8 cellular contexts compared by ENCODE assay signal in the genomic region with DNA sequence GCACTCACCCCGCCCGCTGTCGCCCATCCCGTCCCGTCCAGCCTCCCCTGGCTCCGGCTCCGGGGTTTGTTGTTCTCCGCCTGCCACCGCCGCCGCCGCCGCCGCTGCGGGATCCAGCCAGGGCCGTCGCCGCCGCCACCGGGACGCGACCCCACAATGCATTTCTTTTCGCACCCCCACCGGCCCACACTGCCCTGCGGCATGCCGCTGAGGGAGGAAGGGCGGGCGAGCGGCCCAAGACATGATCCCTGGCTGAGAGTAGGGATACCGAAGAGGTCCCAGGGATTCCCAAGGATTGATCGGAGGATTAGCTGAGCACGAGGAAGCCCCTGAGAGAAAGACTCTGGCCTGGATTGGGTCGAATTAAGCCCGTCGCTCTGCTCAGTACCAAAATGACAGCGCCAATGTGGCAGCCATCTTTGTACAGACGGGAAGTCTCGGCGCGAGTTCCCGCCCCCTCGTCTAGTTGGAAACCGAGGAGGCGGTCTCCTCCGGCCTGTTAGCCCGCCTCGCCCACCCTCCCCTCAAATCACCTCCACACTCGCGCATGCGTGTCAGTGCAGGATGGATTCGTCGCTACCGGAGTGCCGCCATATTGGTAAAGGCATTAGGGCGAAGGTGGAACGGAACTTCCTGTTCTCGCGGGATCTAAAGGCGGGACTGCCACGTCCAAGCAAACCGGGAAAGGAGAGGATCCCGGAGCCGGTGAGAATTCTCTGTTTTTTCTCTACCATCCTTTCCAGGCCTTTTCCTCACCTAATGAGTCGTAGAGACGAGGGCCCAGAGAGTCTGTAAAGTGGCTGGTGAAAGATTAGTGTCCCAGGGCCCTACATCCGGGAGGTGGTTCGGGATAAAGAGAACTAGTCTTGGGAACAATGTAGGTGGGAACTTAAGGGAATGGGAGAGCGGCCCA. TPM values are rescaled to one million over a fixed set of nuclear protein-coding genes. Genes with fewer than 3 reads are reported as not detected.
DNase-seq lines count a peak whose midpoint lies in the region; ATAC-seq, FAIRE-seq and TF ChIP-seq lines count a peak whose summit lies in the region.

TSS of gene RXRB (minus strand) at position 432 of the 913 bp plus-strand sequence. CDS start at position 243, 189 bp downstream.
TSS of gene SLC39A7 (plus strand) at position 634 of the 913 bp plus-strand sequence. CDS start 379 bp downstream, outside the sequence.

- no peak for TF ChIP-seq CTCF in CD4-positive, alpha-beta T cell (IDR thresholded peaks at IDR 0.05)
- TF ChIP-seq CTCF in lung (IDR thresholded peaks at IDR 0.05; ENCODE audit: control extremely low read depth, extremely low read depth), result no peak

- H3K27ac ChIP-seq in CD4-positive, alpha-beta T cell (ENCODE audit: low read depth, low read length), result peak within 1 kb of the TSS; percentile 97
- H3K27ac ChIP-seq in lung (ENCODE audit: low read depth in 1 of 2, low read length in 1 of 2), result peak within 1 kb of the TSS; percentile 94 to 95

- H3K27me3 Mint-ChIP-seq in CD4-positive, alpha-beta T cell, result no peaks in the 10 kb centered on the region

- peaks cover 0 to 32% of the 10 kb centered on the region in 2 donors for H3K36me3 ChIP-seq in lung (ENCODE audit: control insufficient read depth in 2 of 2, insufficient read depth in 2 of 2, low read length in 2 of 2)

- peak; percentile 78 for ATAC-seq in CD4-positive, alpha-beta T cell (ENCODE audit: poor library complexity)
- ATAC-seq in GM19467 (IDR thresholded peaks at IDR 0.05; ENCODE audit: unreplicated experiment), result peak; percentile 45
- ATAC-seq in lung (ENCODE audit: insufficient read depth, low FRiP score), result peak; percentile 86

- no peaks in the 10 kb centered on the region for H3K9me3 Mint-ChIP-seq in CD4-positive, alpha-beta T cell

- peaks cover 11 to 26% of the 10 kb centered on the region in 2 donors for H3K4me1 ChIP-seq in lung (ENCODE audit: control insufficient read depth in 2 of 2, insufficient read depth in 2 of 2, low read length in 2 of 2)

- peak; percentile 97 to 100 (median 98) for DNase-seq in CD4-positive, alpha-beta T cell
- DNase-seq in HTR-8/SVneo (ENCODE audit: insufficient read length, low spot score) (peak; percentile 99), NOMO-1 treated with DMSO at 0.1 percent for 48 hours (lab: John Stamatoyannopoulos, UW; ENCODE audit: unreplicated experiment) (peak; percentile 93), lung (ENCODE audit: low spot score) (peak; percentile 99)
- DNase-seq in effector CD8-positive, alpha-beta T cell (lab: John Stamatoyannopoulos, UW), result peak; percentile 99
- peak; percentile 98 to 99 (median 99) for DNase-seq in stimulated activated CD4-positive, alpha-beta T cell treated with anti-CD3 and anti-CD28 coated beads, TNF-alpha, amount 100 ng/mL, for 24 hours (ENCODE audit: low read depth in 3 of 3)

- WGBS in lung, 2 donors, result 0% methylated on average over 63 to 68 of the region's 68 CpGs

- peaks cover 79% of the 10 kb centered on the region for H3K4me1 Mint-ChIP-seq in CD4-positive, alpha-beta T cell (ENCODE audit: low read depth)

- H3K4me3 ChIP-seq in lung, result peak within 1 kb of the TSS; percentile 88

- H3K27ac Mint-ChIP-seq in CD4-positive, alpha-beta T cell, result peak within 1 kb of the TSS; percentile 100

- intact Hi-C loops in CD4-positive, alpha-beta T cell (cut with DNase I, micrococcal nuclease), result loop anchor here (1.0 to 10.0 kb wide), 11 partner anchors 8 to 1536 kb away; partner anchors contain the start of genes RING1 (in 2 of the 2), C6orf47 (in 1 of the 2), CSNK2B (in 1 of the 2) and FKBPL (in 1 of the 2)

- FAIRE-seq in HTR-8/SVneo (lab: Jason Lieb, UNC), result peak; percentile 83

- H3K9me3 ChIP-seq in CD4-positive, alpha-beta T cell (ENCODE audit: control insufficient read depth, low read length), result no peaks in the 10 kb centered on the region
- no peaks in the 10 kb centered on the region for H3K9me3 ChIP-seq in lung (ENCODE audit: control insufficient read depth in 2 of 2, insufficient read depth in 1 of 2, low read length in 1 of 2)

- POLR2A ChIA-PET in CD4-positive, alpha-beta T cell (lab: Charles Lee), result interaction anchor here (0.7 to 2.1 kb wide), 6 partner anchors 8 to 228 kb away, joined by 3 to 17 read pairs (median 6); partner anchors contain the start of genes RGL2, RING1, RPS18 and VPS52
- POLR2A ChIA-PET in activated CD8-positive, alpha-beta memory T cell treated with anti-CD3 and anti-CD28 coated beads for 36 hours (lab: Charles Lee), result interaction anchor here (0.7 to 0.8 kb wide), 2 partner anchors 71 to 254 kb away, joined by 3 to 7 read pairs; partner anchors contain the start of genes RPS18, VPS52 and ZBTB9

- H3K4me3 Mint-ChIP-seq in CD4-positive, alpha-beta T cell, result peak within 1 kb of the TSS; percentile 98

- CTCF ChIA-PET in CD4-positive, alpha-beta T cell (lab: Charles Lee), result interaction anchor here (4.2 kb wide), 1 partner anchor 48 kb away, joined by 24 read pairs; no protein-coding TSS in a partner anchor
- CTCF ChIA-PET in activated CD8-positive, alpha-beta memory T cell treated with anti-CD3 and anti-CD28 coated beads for 36 hours (lab: Charles Lee), result interaction anchor here (2.0 kb wide), 1 partner anchor 8 kb away, joined by 6 read pairs; the partner anchor contains the start of gene RING1

- no peaks in the 10 kb centered on the region for H3K27me3 ChIP-seq in CD4-positive, alpha-beta T cell (ENCODE audit: control insufficient read depth, insufficient read depth, low read length)
- H3K27me3 ChIP-seq in lung (ENCODE audit: control insufficient read depth, insufficient read depth), result no peaks in the 10 kb centered on the region

- H3K36me3 Mint-ChIP-seq in CD4-positive, alpha-beta T cell (ENCODE audit: low read depth), result peaks cover 89% of the 10 kb centered on the region

RNA-seq across cellular contexts. Expression of gene RXRB, which starts in this region (rescaled TPM):
- 10 to 100 TPM; 42.9 to 45.0 TPM for total RNA-seq in CD4-positive, alpha-beta T cell
- 10 to 100 TPM; 43.8 to 44.2 TPM for total RNA-seq in activated CD8-positive, alpha-beta memory T cell treated with anti-CD3 and anti-CD28 coated beads for 36 hours
- total RNA-seq in lung, result 10 to 100 TPM; 27.4 to 38.7 TPM
- 10 to 100 TPM; 28.6 to 33.6 TPM for polyA plus RNA-seq in lung

RNA-seq across cellular contexts. Expression of gene SLC39A7, which starts in this region (rescaled TPM):
- 1 to 10 TPM; 8.6 to 9.6 TPM for total RNA-seq in CD4-positive, alpha-beta T cell
- total RNA-seq in activated CD8-positive, alpha-beta memory T cell treated with anti-CD3 and anti-CD28 coated beads for 36 hours, result 10 to 100 TPM; 60.1 to 62.4 TPM
- total RNA-seq in lung, result 100 to 1,000 TPM in 1 of 2 donors, 10 to 100 TPM in 1; 53.6 to 137 TPM
- polyA plus RNA-seq in lung, result 100 to 1,000 TPM in 1 of 2 donors, 10 to 100 TPM in 1; 63.4 to 164 TPM

Comparison
In these comparisons a context has a peak if more than half of its experiments do, and no peak if none do; other contexts are left out.
1. Peak in every context shown above with its lines: DNase-seq, ATAC-seq, H3K4me3 ChIP-seq and H3K27ac ChIP-seq.
2. RNA of gene SLC39A7 (total RNA-seq): 53.6 to 137 TPM in lung and 60.1 to 62.4 TPM in activated CD8-positive, alpha-beta memory T cell treated with anti-CD3 and anti-CD28 coated beads for 36 hours; 8.6 to 9.6 TPM in CD4-positive, alpha-beta T cell; every median in the first group is over 4 times any median in the second.